8 cellular contexts compared by ENCODE assay signal in the genomic region with DNA sequence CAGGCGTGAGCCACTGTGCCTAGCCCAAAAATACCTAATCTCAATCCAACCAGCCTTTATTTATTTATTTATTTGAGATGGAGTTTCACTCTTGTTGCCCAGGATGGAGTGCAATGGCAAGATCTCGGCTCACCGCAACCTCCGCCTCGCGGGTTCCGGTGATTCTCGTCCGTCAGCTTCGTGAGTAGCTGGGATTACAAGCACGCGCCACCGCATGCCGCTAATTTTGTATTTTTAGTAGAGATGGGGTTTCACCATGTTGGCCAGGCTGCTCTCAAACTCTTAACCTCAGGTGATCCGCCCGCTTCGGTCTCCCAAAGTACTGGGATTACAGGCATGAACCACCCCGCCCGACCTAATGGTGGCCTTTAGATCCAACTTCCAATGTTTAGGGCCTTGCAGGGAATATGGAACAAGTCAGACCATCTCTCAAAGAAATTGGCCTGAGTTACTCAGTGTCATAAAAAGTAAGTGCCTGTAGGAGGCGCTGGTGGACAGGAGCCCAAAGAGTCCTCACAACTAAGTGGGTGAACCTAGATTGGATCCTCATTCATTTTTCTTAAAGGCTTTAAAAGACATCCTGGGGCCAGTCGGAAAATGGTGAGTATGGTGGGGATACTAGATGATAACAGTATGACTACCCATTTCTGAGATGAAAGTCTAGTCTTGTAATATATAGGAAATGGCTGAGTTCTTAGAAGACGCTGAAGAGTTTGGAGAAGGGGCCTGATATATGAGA. TPM values are rescaled to one million over a fixed set of nuclear protein-coding genes. Genes with fewer than 3 reads are reported as not detected.
DNase-seq lines count a peak whose midpoint lies in the region; ATAC-seq and TF ChIP-seq lines count a peak whose summit lies in the region.

No MANE protein-coding gene starts in this region.

- H3K4me1 Mint-ChIP-seq in activated naive CD8-positive, alpha-beta T cell (ENCODE audit: low read depth) = peaks cover 32% of the 10 kb centered on the region

- ATAC-seq in left colon = peak; percentile 65
- no peak for ATAC-seq in HG03432 (IDR thresholded peaks at IDR 0.05; ENCODE audit: unreplicated experiment)
- ATAC-seq in HG03108 (IDR thresholded peaks at IDR 0.05; ENCODE audit: unreplicated experiment) = no peak

- no peaks in the 10 kb centered on the region for H3K36me3 Mint-ChIP-seq in activated naive CD8-positive, alpha-beta T cell

- H3K27ac Mint-ChIP-seq in activated naive CD8-positive, alpha-beta T cell = peak overlapping the region; percentile 50

- H3K27me3 Mint-ChIP-seq in activated naive CD8-positive, alpha-beta T cell = no peaks in the 10 kb centered on the region

- H3K9me3 Mint-ChIP-seq in activated naive CD8-positive, alpha-beta T cell (ENCODE audit: low read depth) = no peaks in the 10 kb centered on the region

- intact Hi-C loops in left colon (cut with DNase I, micrococcal nuclease) = no loop called here

- H3K4me3 Mint-ChIP-seq in activated naive CD8-positive, alpha-beta T cell = no peak overlapping the region

- DNase-seq in AML-193 (lab: John Stamatoyannopoulos, UW) = peak; percentile 63 to 76
- peak; percentile 63 for DNase-seq in NOMO-1 treated with DMSO at 0.1 percent for 48 hours (lab: John Stamatoyannopoulos, UW; ENCODE audit: unreplicated experiment)
- peak in 1 of 2 donors; percentile 55 for DNase-seq in left colon
- no peak for DNase-seq in SHP77 treated with DMSO at 0.1 percent for 48 hours (lab: John Stamatoyannopoulos, UW)

- peak; percentile 85 for TF ChIP-seq CTCF in GM12872 (IDR thresholded peaks at IDR 0.05; ENCODE audit: insufficient read depth, low read depth, low read length)

RNA-seq across cellular contexts. Expression of gene ZSCAN10, which starts 4.6 kb away (rescaled TPM):
- total RNA-seq in left colon = not detected

RNA-seq across cellular contexts. Expression of gene ZNF205, which starts 17.9 kb away (rescaled TPM):
- total RNA-seq in left colon = 1 to 10 TPM; 8.2 to 9.6 TPM

RNA-seq across cellular contexts. Expression of gene IL32, which starts 29.0 kb away (rescaled TPM):
- 100 to 1,000 TPM; 265 to 865 TPM for total RNA-seq in left colon

RNA-seq across cellular contexts. Expression of gene ZNF213, which starts 40.4 kb away (rescaled TPM):
- 10 to 100 TPM; 12.3 to 13.8 TPM for total RNA-seq in left colon

RNA-seq across cellular contexts. Expression of gene MMP25, which starts 48.1 kb away (rescaled TPM):
- total RNA-seq in left colon = 1 to 10 TPM in 1 of 2 donors, under 1 TPM in 1; 0.70 to 1.1 TPM
